ENCODE assay signal across 29 cellular contexts in the genomic region with DNA sequence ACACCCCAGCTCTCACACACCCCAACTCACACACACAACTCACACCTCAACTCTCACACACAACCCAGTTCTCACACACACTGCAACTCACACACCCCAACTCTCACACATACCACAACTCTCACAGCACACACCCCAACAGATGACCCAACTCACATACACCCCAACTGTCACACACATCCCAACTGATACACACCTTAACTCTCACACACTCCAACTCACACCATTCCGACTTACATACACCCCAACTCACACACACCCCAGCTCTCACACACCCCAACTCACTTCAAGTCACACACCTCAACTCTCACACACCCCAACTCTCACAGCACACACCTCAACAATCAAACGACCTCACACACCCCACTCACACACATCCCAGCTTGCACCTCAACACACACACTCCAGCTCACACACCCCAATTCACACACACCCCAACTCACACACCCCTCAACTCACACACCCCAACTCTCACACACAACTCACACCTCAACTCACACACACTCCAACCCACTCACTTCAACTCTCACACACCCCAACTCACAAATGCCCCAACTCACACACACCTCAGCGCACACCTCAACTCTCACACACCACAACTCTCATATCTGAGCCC.
"Had no signal": no experiment of that assay in that cellular context is flagged by ENCODE, and none has a peak within 500 bp of the region (broad histone marks: within the 10 kb centered on the region; RNA-seq: fewer than 3 reads in every experiment).

No MANE protein-coding gene starts in this region.

- DNase-seq: activated B cell treated with CpG ODN at 0.5 μM for 24 hours; activated CD4-positive, alpha-beta T cell treated with anti-CD3 and anti-CD28 coated beads for 48 hours; activated CD4-positive, alpha-beta T cell treated with anti-CD3 and anti-CD28 coated beads, Interleukin-2, amount 50 U/mL, for 1 hour; activated CD4-positive, alpha-beta T cell treated with anti-CD3 and anti-CD28 coated beads, Interleukin-2, amount 50 U/mL, for 48 hours; activated CD8-positive, alpha-beta memory T cell treated with anti-CD3 and anti-CD28 coated beads for 24 hours; activated CD8-positive, alpha-beta T cell treated with anti-CD3 and anti-CD28 coated beads for 36 hours; activated effector memory CD4-positive, alpha-beta T cell treated with Interleukin-2 at 50 U/mL for 16 hours; activated gamma-delta T cell treated with Interleukin-2 at 50 U/mL for 16 hours; activated naive CD4-positive, alpha-beta T cell treated with anti-CD3 and anti-CD28 coated beads, Interleukin-2, amount 50 U/mL, for 16 hours; activated naive CD4-positive, alpha-beta T cell treated with Interleukin-2 at 50 U/mL for 16 hours; activated naive CD8-positive, alpha-beta T cell treated with anti-CD3 and anti-CD28 coated beads, Interleukin-2, amount 50 U/mL, for 24 hours; activated T-cell treated with anti-CD3 and anti-CD28 coated beads, Interleukin-2, amount 50 U/mL, for 4 hours; adrenal gland; dorsolateral prefrontal cortex; effector memory CD4-positive, alpha-beta T cell; endodermal cell; foreskin fibroblast; head of caudate nucleus; T-helper 1 cell; T-helper 17 cell; T1000; WERI-Rb-1 had no signal

- H3K36me3 ChIP-seq: adrenal gland, ascending aorta, breast epithelium, WERI-Rb-1 had no signal

- H3K9me3 ChIP-seq: adrenal gland, ascending aorta, breast epithelium had no signal

- H3K4me1 ChIP-seq: adrenal gland, ascending aorta, breast epithelium had no signal

- H3K4me3 ChIP-seq: adrenal gland, ascending aorta, breast epithelium, coronary artery, dorsolateral prefrontal cortex had no signal

- FAIRE-seq: frontal cortex had no signal

- H3K27ac ChIP-seq: adrenal gland, ascending aorta, breast epithelium, coronary artery, dorsolateral prefrontal cortex, WERI-Rb-1 had no signal

- H3K27me3 ChIP-seq: ascending aorta, breast epithelium had no signal

- ATAC-seq: activated CD4-positive, CD25-positive, alpha-beta regulatory T cell treated with anti-CD3 and anti-CD28 coated beads, Interleukin-2, amount 50 U/mL, for 24 hours; activated CD8-positive, alpha-beta T cell treated with anti-CD3 and anti-CD28 coated beads for 36 hours; activated naive CD8-positive, alpha-beta T cell treated with anti-CD3 and anti-CD28 coated beads, Interleukin-2, amount 50 U/mL, for 24 hours; activated T-cell treated with anti-CD3 and anti-CD28 coated beads, Interleukin-2, amount 50 U/mL, for 4 hours; activated T-helper 17 cell treated with anti-CD3 and anti-CD28 coated beads, Interleukin-2, amount 50 U/mL, for 72 hours; esophagus mucosa; T-helper 17 cell had no signal
